In genomic region chr4:163493643-163494359, GRCh38 we compare ENCODE assay signal across 1 cellular context.
TF ChIP-seq lines count a peak whose summit lies in the region.

No MANE protein-coding gene starts in this region.

TF ChIP-seq in HCT116, 20 proteins besides CTCF, POLR2A, EP300 and RAD21:
- TF ChIP-seq REST (IDR thresholded peaks at IDR 0.05; ENCODE audit: low read depth) (no peak), ZFX (IDR thresholded peaks at IDR 0.05) (no peak), SRF (IDR thresholded peaks at IDR 0.05; ENCODE audit: low read depth) (no peak), EZH2phosphoT487 (IDR thresholded peaks at IDR 0.05; ENCODE audit: borderline replicate concordance) (no peak), CEBPB (IDR thresholded peaks at IDR 0.05; ENCODE audit: low read depth) (no peak), MAX (IDR thresholded peaks at IDR 0.05) (no peak), EGR1 (IDR thresholded peaks at IDR 0.05; ENCODE audit: low read depth) (no peak), SP1 (IDR thresholded peaks at IDR 0.05; ENCODE audit: low read depth) (no peak), FOSL1 (IDR thresholded peaks at IDR 0.05; ENCODE audit: low read depth) (no peak), POLR2AphosphoS5 (IDR thresholded peaks at IDR 0.05; ENCODE audit: low read depth, low read length) (no peak), EZH2 (IDR thresholded peaks at IDR 0.05) (no peak), ATF3 (IDR thresholded peaks at IDR 0.05) (no peak), YY1 (IDR thresholded peaks at IDR 0.05; ENCODE audit: extremely low read depth, insufficient replicate concordance, low read depth, low read length) (no peak)
